Comparison of ENCODE assay signal across 8 cellular contexts in genomic region chr4:169010125-169011023, GRCh38. TPM values are rescaled to one million over a fixed set of nuclear protein-coding genes. Genes with fewer than 3 reads are reported as not detected.
DNase-seq lines count a peak whose midpoint lies in the region; ATAC-seq, FAIRE-seq and TF ChIP-seq lines count a peak whose summit lies in the region.

CBR4 (minus strand) TSS chr4:169010255; CDS start chr4:169010089, 166 bp downstream.

- POLR2A ChIA-PET in endothelial cell of umbilical vein (lab: Charles Lee): interaction anchor here (0.6 to 1.2 kb wide), 22 partner anchors 9 to 697 kb away, joined by 3 to 13 read pairs (median 4); no protein-coding TSS in a partner anchor

- BruUV-seq in endothelial cell of umbilical vein (replicated peaks; lab: Mats Ljungman, UMichigan): TSS peak; percentile 99

- peak within 1 kb of the TSS; percentile 93 for H2AFZ ChIP-seq in OCI-LY3 (ENCODE audit: low read depth, low read length)
- H2AFZ ChIP-seq in endothelial cell of umbilical vein (ENCODE audit: low read depth, low read length): peak within 1 kb of the TSS; percentile 93

- no peaks in the 10 kb centered on the region for H3K9me1 ChIP-seq in endothelial cell of umbilical vein (replicated peaks; ENCODE audit: control insufficient read depth, extremely low read depth, insufficient read depth, low read length)

- TF ChIP-seq CTCF in D721Med (IDR thresholded peaks at IDR 0.05; ENCODE audit: insufficient read depth, missing control alignments) (no peak), OCI-LY3 (IDR thresholded peaks at IDR 0.05; ENCODE audit: low read depth, low read length) (no peak), endothelial cell of umbilical vein (IDR thresholded peaks at IDR 0.05; ENCODE audit: extremely low read depth in 1 of 2, insufficient read depth in 1 of 2, low read depth in 1 of 2, low read length in 2 of 2) (peak; percentile 5 to 35)

- DNase-seq in D721Med (ENCODE audit: insufficient read length, low spot score) (peak; percentile 35), HuH-7 (ENCODE audit: low spot score) (peak; percentile 90), activated T-cell treated with anti-CD3 and anti-CD28 coated beads for 1 hour (ENCODE audit: low read depth) (peak; percentile 93), endothelial cell of umbilical vein (ENCODE audit: low read depth, low spot score) (peak; percentile 99), middle frontal gyrus (ENCODE audit: extremely low spot score, low spot score) (peak; percentile 98)
- peak; percentile 86 to 93 for DNase-seq in stimulated activated CD8-positive, alpha-beta memory T cell treated with anti-CD3 and anti-CD28 coated beads, Interleukin-4, amount 100 ng/mL, for 1 hour (ENCODE audit: low read depth in 2 of 2, low spot score in 1 of 2)

- intact Hi-C loops in endothelial cell of umbilical vein (cut with micrococcal nuclease): loop anchor here (1.0 to 5.0 kb wide), 3 partner anchors 260 to 476 kb away; partner anchors contain the start of gene SH3RF1

- peak; percentile 91 for TF ChIP-seq POLR2A in endothelial cell of umbilical vein (IDR thresholded peaks at IDR 0.05; ENCODE audit: low read depth, low read length)

- H3K9ac ChIP-seq in OCI-LY3 (ENCODE audit: low read length) (peak within 1 kb of the TSS; percentile 83), endothelial cell of umbilical vein (replicated peaks; ENCODE audit: extremely low read depth, insufficient read depth, low read length) (peak within 1 kb of the TSS; percentile 87)

- H3K27me3 ChIP-seq in OCI-LY3 (ENCODE audit: low read depth, low read length) (no peaks in the 10 kb centered on the region), endothelial cell of umbilical vein (ENCODE audit: control insufficient read depth in 2 of 2, insufficient read depth in 2 of 2, low read length in 2 of 2) (no peaks in the 10 kb centered on the region)

- H3K9me3 ChIP-seq in OCI-LY3 (ENCODE audit: insufficient read depth, low read length) (no peaks in the 10 kb centered on the region), endothelial cell of umbilical vein (replicated peaks; ENCODE audit: control insufficient read depth, insufficient read depth, low read length) (no peaks in the 10 kb centered on the region)

- H4K20me1 ChIP-seq in OCI-LY3 (ENCODE audit: insufficient read depth, low read length) (peaks cover 6% of the 10 kb centered on the region; the same call in 1 of the 2 replicates), endothelial cell of umbilical vein (replicated peaks; ENCODE audit: control insufficient read depth, extremely low read depth, insufficient read depth, low read length) (no peaks in the 10 kb centered on the region)

- peak within 1 kb of the TSS; percentile 78 for H3K4me3 ChIP-seq in OCI-LY3 (ENCODE audit: low read length)
- H3K4me3 ChIP-seq in endothelial cell of umbilical vein (replicated peaks in 1 of 3; ENCODE audit: insufficient read depth in 1 of 3, low read depth in 1 of 3, low read length in 3 of 3): peak within 1 kb of the TSS; percentile 49 to 91 (median 90)

- FAIRE-seq in D721Med (lab: Jason Lieb, UNC) (no peak), endothelial cell of umbilical vein (lab: Jason Lieb, UNC) (peak; percentile 97)

- H3K27ac ChIP-seq in OCI-LY3 (ENCODE audit: low read length) (peak within 1 kb of the TSS; percentile 57), endothelial cell of umbilical vein (ENCODE audit: insufficient read depth, low read depth, low read length) (peak within 1 kb of the TSS; percentile 65)

- H3K79me2 ChIP-seq in OCI-LY3 (ENCODE audit: low read length) (peaks cover 25% of the 10 kb centered on the region), endothelial cell of umbilical vein (ENCODE audit: control insufficient read depth, insufficient read depth, low read length) (peaks cover 7% of the 10 kb centered on the region)

- dilution Hi-C loops in endothelial cell of umbilical vein (cut with MboI; ENCODE audit: extremely low pct_ligation_motif_present, low sequenced_read_pairs): no loop called here

- peaks cover 16% of the 10 kb centered on the region for H3K36me3 ChIP-seq in OCI-LY3 (replicated peaks; ENCODE audit: low read depth, low read length)
- H3K36me3 ChIP-seq in endothelial cell of umbilical vein (ENCODE audit: control insufficient read depth in 2 of 2, extremely low read depth in 1 of 2, insufficient read depth in 2 of 2, low read length in 2 of 2): peaks cover 0 to 3% of the 10 kb centered on the region in 2 experiments

- ATAC-seq in GM21447 (IDR thresholded peaks at IDR 0.05; ENCODE audit: unreplicated experiment): peak; percentile 95

- peak within 1 kb of the TSS; percentile 85 for H3K4me2 ChIP-seq in OCI-LY3 (ENCODE audit: low read length)
- H3K4me2 ChIP-seq in endothelial cell of umbilical vein (ENCODE audit: insufficient read depth, low read length): peak within 1 kb of the TSS; percentile 97

- CTCF ChIA-PET in endothelial cell of umbilical vein (lab: Charles Lee): interaction anchor here (0.6 to 3.3 kb wide), 52 partner anchors 10 to 831 kb away, joined by 3 to 42 read pairs (median 3); partner anchors contain the start of gene SH3RF1

- H3K4me1 ChIP-seq in OCI-LY3 (ENCODE audit: low read length): peaks cover 20% of the 10 kb centered on the region
- H3K4me1 ChIP-seq in endothelial cell of umbilical vein (ENCODE audit: control insufficient read depth, extremely low read depth, insufficient read depth, low read length): peaks cover 19% of the 10 kb centered on the region

TF ChIP-seq in endothelial cell of umbilical vein, 7 proteins besides CTCF, POLR2A, EP300 and RAD21:
- TF ChIP-seq JUN (IDR thresholded peaks at IDR 0.05; ENCODE audit: borderline replicate concordance, insufficient read depth, insufficient read length, low read depth): no peak
- TF ChIP-seq POLR2AphosphoS5 (IDR thresholded peaks at IDR 0.05; ENCODE audit: insufficient read depth, low read depth, low read length): peak; percentile 91
- no peak for TF ChIP-seq EZH2 (IDR thresholded peaks at IDR 0.05; ENCODE audit: borderline replicate concordance, low read depth, low read length, severe bottlenecking)
- no peak for TF ChIP-seq GATA2 (IDR thresholded peaks at IDR 0.05; ENCODE audit: insufficient read depth, insufficient read length, low read depth, low read length)

RNA-seq across cellular contexts. Expression of gene CBR4, which starts in this region (rescaled TPM):
- 23.6 and 26.3 TPM in 2 replicates for total RNA-seq in endothelial cell of umbilical vein
- polyA plus RNA-seq in endothelial cell of umbilical vein: 2.8 and 4.8 TPM in 2 replicates
- 3.0 and 3.3 TPM in 2 replicates for polyA plus RNA-seq in endothelial cell of umbilical vein (2011; cell fraction: cytosol; rRNA removed)
- polyA plus RNA-seq in endothelial cell of umbilical vein (2011; cell fraction: nucleus; rRNA removed): 12.1 and 16.7 TPM in 2 replicates
- 9.4 and 11.4 TPM in 2 replicates for polyA plus RNA-seq in endothelial cell of umbilical vein (2012)
- polyA minus RNA-seq in endothelial cell of umbilical vein: 4.8 and 6.8 TPM in 2 replicates
- 4.3 TPM for polyA minus RNA-seq in endothelial cell of umbilical vein (2011; cell fraction: cytosol; rRNA and poly(A)+ RNA removed)
- polyA minus RNA-seq in endothelial cell of umbilical vein (2011; cell fraction: nucleus; rRNA and poly(A)+ RNA removed): 14.1 and 15.8 TPM in 2 replicates

Comparison
In these comparisons a context has a peak if more than half of its experiments do, and no peak if none do; other contexts are left out.
1. Peak in every context shown above with its lines: DNase-seq, ATAC-seq, H3K4me3 ChIP-seq and H3K27ac ChIP-seq.
2. DNase-seq: peak in every context shown above with its lines; median percentile 99 in endothelial cell of umbilical vein; 98 in middle frontal gyrus; 93 in activated T-cell treated with anti-CD3 and anti-CD28 coated beads for 1 hour; 90 in HuH-7; 90 in stimulated activated CD8-positive, alpha-beta memory T cell treated with anti-CD3 and anti-CD28 coated beads, Interleukin-4, amount 100 ng/mL, for 1 hour; 35 in D721Med.
3. CTCF ChIP-seq: peak in endothelial cell of umbilical vein (2 of 2); none in D721Med (single experiment) and OCI-LY3 (single experiment).